11 cellular contexts compared by ENCODE assay signal in the genomic region with DNA sequence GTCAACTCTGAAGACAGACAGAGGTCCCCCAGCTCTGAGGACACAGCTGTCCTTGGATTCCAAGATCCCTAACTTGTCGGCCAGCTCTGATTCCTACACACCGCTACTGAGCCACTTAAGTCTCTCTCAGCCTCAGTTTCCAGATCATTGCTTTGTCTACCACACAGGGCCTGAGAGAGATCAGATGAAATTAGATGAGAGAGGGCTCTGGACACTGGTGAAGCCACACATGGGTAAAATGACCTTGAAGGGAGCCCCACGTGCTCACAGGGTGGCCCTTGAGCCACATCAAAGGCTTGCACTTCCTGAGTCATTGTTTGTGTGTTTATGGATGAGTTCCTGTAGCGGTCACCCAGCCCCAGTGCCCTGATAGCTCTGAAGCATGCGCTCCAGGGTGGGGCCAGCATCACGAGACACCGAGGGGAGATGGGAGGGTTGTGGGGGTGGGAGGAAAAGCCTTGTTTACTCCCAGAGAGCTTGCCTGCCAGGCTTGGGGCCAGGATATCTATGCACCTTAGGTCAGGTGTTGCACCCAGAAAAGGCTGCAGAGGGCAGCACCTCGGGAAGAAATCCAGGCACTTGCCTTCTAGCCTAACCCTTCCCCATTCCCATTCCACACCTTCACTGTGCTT. TPM values are rescaled to one million over a fixed set of nuclear protein-coding genes. Genes with fewer than 3 reads are reported as not detected.
DNase-seq lines count a peak whose midpoint lies in the region; ATAC-seq, FAIRE-seq and TF ChIP-seq lines count a peak whose summit lies in the region.
"Had no signal": no experiment of that assay in that cellular context is flagged by ENCODE, and none has a peak within 500 bp of the region (broad histone marks: within the 10 kb centered on the region; RNA-seq: fewer than 3 reads in every experiment).

No MANE protein-coding gene starts in this region.

- H3K36me3 ChIP-seq in bronchial epithelial cell (ENCODE audit: control insufficient read depth, insufficient read depth, low read length) (no peaks in the 10 kb centered on the region), mesendoderm (ENCODE audit: control insufficient read depth, insufficient read depth, low read length) (no peaks in the 10 kb centered on the region), gastrocnemius medialis (no peaks in the 10 kb centered on the region)
- H3K36me3 ChIP-seq: gastroesophageal sphincter had no signal

- FAIRE-seq in bronchial epithelial cell (lab: Jason Lieb, UNC) = peak; percentile 18

- H3K23ac ChIP-seq in mesendoderm (ENCODE audit: low read length) = no peak overlapping the region

- H3K4me1 ChIP-seq in mesendoderm (ENCODE audit: control insufficient read depth, low read depth, low read length) (no peaks in the 10 kb centered on the region), gastrocnemius medialis (no peaks in the 10 kb centered on the region)
- H3K4me1 ChIP-seq: gastroesophageal sphincter had no signal

- H3K4ac ChIP-seq in mesendoderm (ENCODE audit: low read depth, low read length) = no peak overlapping the region

- H3K56ac ChIP-seq in mesendoderm (ENCODE audit: low read length) = no peak overlapping the region

- no peak overlapping the region for H3K4me2 ChIP-seq in mesendoderm (ENCODE audit: low read length)

- no peaks in the 10 kb centered on the region for H3K27me3 ChIP-seq in bronchial epithelial cell (ENCODE audit: control insufficient read depth, insufficient read depth, low read length)
- no peaks in the 10 kb centered on the region for H3K27me3 ChIP-seq in mesendoderm (ENCODE audit: insufficient read depth, low read length, poor library complexity)
- H3K27me3 ChIP-seq in gastrocnemius medialis = no peaks in the 10 kb centered on the region
- H3K27me3 ChIP-seq: gastroesophageal sphincter had no signal

- H2AK5ac ChIP-seq in mesendoderm (ENCODE audit: low read length) = no peak overlapping the region

- H4K8ac ChIP-seq in mesendoderm (ENCODE audit: low read depth, low read length) = no peak overlapping the region

- no peak overlapping the region for H2BK15ac ChIP-seq in mesendoderm (replicated peaks; ENCODE audit: low read depth)

- H3K27ac ChIP-seq in mesendoderm (ENCODE audit: low read depth, low read length) (no peak overlapping the region), gastrocnemius medialis (no peak overlapping the region)
- H3K27ac ChIP-seq: gastroesophageal sphincter had no signal

- peak; percentile 47 for DNase-seq in Daoy (ENCODE audit: low read depth)
- peak; percentile 83 for DNase-seq in M059J (ENCODE audit: low read depth)
- peak; percentile 31 for DNase-seq in bronchial epithelial cell (ENCODE audit: low read depth)
- DNase-seq in mesendoderm = peak; percentile 88
- no peak for DNase-seq in gastrocnemius medialis
- DNase-seq in head of caudate nucleus = no peak
- DNase-seq in SKM-1 treated with dmso at 0.1 percent for 144 hours (lab: John Stamatoyannopoulos, UW; ENCODE audit: unreplicated experiment) = no peak
- DNase-seq: anterior cingulate cortex had no signal

- H3K9me3 ChIP-seq in gastrocnemius medialis = no peaks in the 10 kb centered on the region
- H3K9me3 ChIP-seq: gastroesophageal sphincter had no signal

- H3K9ac ChIP-seq in mesendoderm (ENCODE audit: low read length) = no peak overlapping the region

- TF ChIP-seq CTCF in bronchial epithelial cell (IDR thresholded peaks at IDR 0.05; ENCODE audit: insufficient read depth, low read length, severe bottlenecking) = peak; percentile 73
- TF ChIP-seq CTCF in gastrocnemius medialis (IDR thresholded peaks at IDR 0.05 in 4 of 5, conservative IDR thresholded peaks at IDR 0.05 in 1 of 5) = no peak

- WGBS in mesendoderm (ENCODE audit: extremely low coverage, insufficient coverage, low lambda C conversion rate) = no CpG with 5 or more reads among the region's 8 CpGs

- no peak for TF ChIP-seq POLR2A in gastrocnemius medialis (IDR thresholded peaks at IDR 0.05)

- H3K18ac ChIP-seq in mesendoderm (ENCODE audit: low read length) = no peak overlapping the region

- H3K79me1 ChIP-seq in mesendoderm (ENCODE audit: low read length) = no peaks in the 10 kb centered on the region

- H4K5ac ChIP-seq in mesendoderm (ENCODE audit: low read length) = no peak overlapping the region

- no peaks in the 10 kb centered on the region for H3K79me2 ChIP-seq in mesendoderm (ENCODE audit: control insufficient read depth, insufficient read depth, low read length)

- no peak for ATAC-seq in HG03139 (IDR thresholded peaks at IDR 0.05; ENCODE audit: unreplicated experiment)
- no peak for ATAC-seq in gastrocnemius medialis
- ATAC-seq: gastroesophageal sphincter had no signal

- no peak overlapping the region for H2BK120ac ChIP-seq in mesendoderm (ENCODE audit: low read depth, low read length)

- H3K4me3 ChIP-seq in bronchial epithelial cell (ENCODE audit: low read depth, low read length) (no peak overlapping the region), mesendoderm (ENCODE audit: low read length) (no peak overlapping the region), gastrocnemius medialis (no peak overlapping the region)
- H3K4me3 ChIP-seq: gastroesophageal sphincter had no signal

- in situ Hi-C loops in gastrocnemius medialis (cut with MboI; ENCODE audit: low sequenced_read_pairs in 4 of 4) = no loop called here

- no peak overlapping the region for H2BK5ac ChIP-seq in mesendoderm (ENCODE audit: low read length)

- intact Hi-C loops in gastrocnemius medialis (cut with DNase I; ENCODE audit: low total_unique reads) = no loop called here
- intact Hi-C loops in head of caudate nucleus (cut with DNase I) = no loop called here

RNA-seq across cellular contexts. Expression of gene SLC6A2, which starts 32.7 kb away (rescaled TPM):
- not detected in 2 replicates for total RNA-seq in Daoy (2014; rRNA removed; shearing (Covaris generic))
- not detected in 2 replicates for total RNA-seq in M059J (2014; rRNA removed; shearing (Covaris generic))
- total RNA-seq in bronchial epithelial cell = 0.26 and 0.38 TPM in 2 replicates
- polyA plus RNA-seq in mesendoderm (2013, experiment 1 of 2) = 0.35 TPM
- polyA plus RNA-seq in mesendoderm (2013, experiment 2 of 2) = 0.35 TPM
- total RNA-seq in gastrocnemius medialis = not detected
- total RNA-seq: NCI-H460 had no signal

RNA-seq across cellular contexts. Expression of gene CAPNS2, which starts 56.6 kb away (rescaled TPM):
- total RNA-seq in Daoy (2014; rRNA removed; shearing (Covaris generic)) = not detected in 2 replicates
- total RNA-seq in M059J (2014; rRNA removed; shearing (Covaris generic)) = 0.39 TPM in 1 of 2 replicates, not detected in the other
- total RNA-seq in bronchial epithelial cell = 29.2 and 103 TPM in 2 replicates
- polyA plus RNA-seq in mesendoderm (2013, experiment 1 of 2) = 0.04 TPM
- polyA plus RNA-seq in mesendoderm (2013, experiment 2 of 2) = 0.11 TPM
- not detected for total RNA-seq in gastrocnemius medialis
- total RNA-seq: NCI-H460 had no signal

Comparison
In these comparisons a context has a peak if more than half of its experiments do, and no peak if none do; other contexts are left out.
1. DNase-seq: peak in Daoy (single experiment), M059J (single experiment), bronchial epithelial cell (single experiment) and mesendoderm (single experiment); none in gastrocnemius medialis (0 of 2), head of caudate nucleus (0 of 42) and SKM-1 treated with dmso at 0.1 percent for 144 hours (single experiment).
2. RNA of gene CAPNS2, which starts 56.6 kb away (total RNA-seq): 29.2 to 103 TPM in bronchial epithelial cell; 0.39 TPM in M059J, not detected in Daoy and not detected in gastrocnemius medialis; every median in the first group is over 10 times any median in the second.